30 cellular contexts compared by ENCODE assay signal in the genomic region with DNA sequence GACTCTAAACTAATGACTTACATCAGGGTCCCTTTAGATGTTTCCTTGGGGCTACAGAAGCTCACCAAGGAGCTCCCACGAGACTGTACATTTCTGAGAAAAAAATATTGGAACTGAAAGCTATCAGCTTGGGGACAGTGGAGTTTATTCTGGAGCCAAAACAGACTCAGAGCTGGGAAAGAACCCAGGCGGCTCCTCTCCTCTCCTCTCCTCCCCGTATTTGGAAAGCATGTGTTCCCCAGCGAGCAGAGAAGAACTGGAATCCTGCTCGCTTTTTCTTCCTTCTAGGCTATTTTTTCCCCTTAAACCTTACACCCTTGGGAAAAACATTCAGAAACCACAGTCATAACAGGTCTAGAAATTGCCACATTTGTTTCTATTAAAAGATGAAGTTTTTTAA. TPM values are rescaled to one million over a fixed set of nuclear protein-coding genes. Genes with fewer than 3 reads are reported as not detected.
A peak's percentile ranks its signal among the peaks of the same experiment; 100 is the strongest.
DNase-seq lines count a peak whose midpoint lies in the region; ATAC-seq, FAIRE-seq and TF ChIP-seq lines count a peak whose summit lies in the region.
"Had no signal": no experiment of that assay in that cellular context is flagged by ENCODE, and none has a peak within 500 bp of the region (broad histone marks: within the 10 kb centered on the region; RNA-seq: fewer than 3 reads in every experiment).

No MANE protein-coding gene starts in this region.

- no peak overlapping the region for H3K27ac ChIP-seq in ACC112 (ENCODE audit: low read depth, low read length)
- no peak overlapping the region for H3K27ac ChIP-seq in astrocyte (ENCODE audit: low read depth, low read length)
- H3K27ac ChIP-seq in left ventricle myocardium inferior (replicated peaks): peak overlapping the region; percentile 61
- peak overlapping the region; percentile 73 for H3K27ac ChIP-seq in stomach smooth muscle (ENCODE audit: low read length)

- ATAC-seq in stimulated activated naive CD8-positive, alpha-beta T cell treated with anti-CD3 and anti-CD28 coated beads, Interleukin-15, Interleukin-2, amounts not matched to agents 100 U/mL and 50 U/mL, for 24 hours: no peak
- ATAC-seq in HG03139 (IDR thresholded peaks at IDR 0.05; ENCODE audit: unreplicated experiment): no peak
- ATAC-seq: WTC11 had no signal

- no peaks in the 10 kb centered on the region for H3K36me3 Mint-ChIP-seq in astrocyte (ENCODE audit: low read depth, unreplicated experiment)
- H3K36me3 Mint-ChIP-seq: WTC11 had no signal

- no peaks in the 10 kb centered on the region for H3K9me3 Mint-ChIP-seq in astrocyte (ENCODE audit: unreplicated experiment)
- H3K9me3 Mint-ChIP-seq: WTC11 had no signal

- no peaks in the 10 kb centered on the region for H3K27me3 Mint-ChIP-seq in astrocyte (ENCODE audit: low read depth, unreplicated experiment)

- peak; percentile 20 for FAIRE-seq in astrocyte (lab: Jason Lieb, UNC)
- FAIRE-seq: A204.1, endothelial cell of umbilical vein, frontal cortex, GM12892, GM19239 had no signal

- H3K27me3 ChIP-seq in ACC112 (ENCODE audit: insufficient read depth, low read length) (no peaks in the 10 kb centered on the region), astrocyte (ENCODE audit: insufficient read depth, low read length) (no peaks in the 10 kb centered on the region), left ventricle myocardium inferior (ENCODE audit: low read depth) (no peaks in the 10 kb centered on the region), stomach smooth muscle (ENCODE audit: control insufficient read depth in 1 of 2, insufficient read depth in 2 of 2, low read length in 2 of 2) (peaks cover 0 to 9% of the 10 kb centered on the region in 2 donors)

- H2AFZ ChIP-seq in ACC112 (ENCODE audit: low read length, unreplicated experiment) (peak overlapping the region; percentile 38), astrocyte (ENCODE audit: low read depth, low read length) (no peak overlapping the region)

- peaks cover 26% of the 10 kb centered on the region for H3K4me1 ChIP-seq in ACC112 (ENCODE audit: control insufficient read depth, insufficient read depth, low read length, unreplicated experiment)
- peaks cover 24% of the 10 kb centered on the region for H3K4me1 ChIP-seq in astrocyte (ENCODE audit: insufficient read depth, low read length)
- H3K4me1 ChIP-seq in left ventricle myocardium inferior: peaks cover 13% of the 10 kb centered on the region
- H3K4me1 ChIP-seq in stomach smooth muscle (ENCODE audit: control insufficient read depth, insufficient read depth, low read length): peaks cover 9% of the 10 kb centered on the region

- H3K9ac ChIP-seq in astrocyte (ENCODE audit: low read length) (no peak overlapping the region), stomach smooth muscle (ENCODE audit: low read length in 2 of 2) (no peak overlapping the region)

- no peak for TF ChIP-seq CTCF in astrocyte (IDR thresholded peaks at IDR 0.05; ENCODE audit: insufficient read depth, low read depth, low read length)
- TF ChIP-seq CTCF in left ventricle myocardium inferior (IDR thresholded peaks at IDR 0.05; ENCODE audit: borderline replicate concordance): no peak

- H3K4me3 Mint-ChIP-seq in astrocyte (ENCODE audit: unreplicated experiment): no peak overlapping the region
- H3K4me3 Mint-ChIP-seq: WTC11 had no signal

- DNase-seq in astrocyte (ENCODE audit: low read depth) (no peak), left ventricle myocardium inferior (peak; percentile 16), activated gamma-delta T cell (lab: John Stamatoyannopoulos, UW) (no peak), inferior parietal cortex (ENCODE audit: extremely low spot score) (no peak)
- DNase-seq in stimulated activated naive CD8-positive, alpha-beta T cell treated with anti-CD3 and anti-CD28 coated beads, Interleukin-15, Interleukin-2, amounts not matched to agents 100 U/mL and 50 U/mL, for 24 hours: no peak
- DNase-seq: activated CD4-positive, alpha-beta T cell treated with anti-CD3 and anti-CD28 coated beads, Interleukin-2, amount 50 U/mL, for 4 hours; activated CD8-positive, alpha-beta memory T cell treated with anti-CD3 and anti-CD28 coated beads, Interleukin-2, amount 50 U/mL, for 48 hours; activated effector memory CD4-positive, alpha-beta T cell treated with Interleukin-2 at 50 U/mL for 16 hours; C1 segment of cervical spinal cord; caudate nucleus; dorsolateral prefrontal cortex; GOT3; mesendoderm; NCI-H187; NCI-H2227 treated with DMSO at 0.1 percent for 48 hours; NCI-H774; occipital lobe; T1000 had no signal

- no peaks in the 10 kb centered on the region for H4K20me1 ChIP-seq in astrocyte (ENCODE audit: insufficient read depth, low read length)

- H3K36me3 ChIP-seq in ACC112 (ENCODE audit: insufficient read depth, low read length): no peaks in the 10 kb centered on the region
- no peaks in the 10 kb centered on the region for H3K36me3 ChIP-seq in astrocyte (ENCODE audit: insufficient read depth, low read length)
- H3K36me3 ChIP-seq in left ventricle myocardium inferior: no peaks in the 10 kb centered on the region
- H3K36me3 ChIP-seq in stomach smooth muscle (ENCODE audit: control insufficient read depth in 2 of 2, insufficient read depth in 2 of 2, low read length in 2 of 2): no peaks in the 10 kb centered on the region

- intact Hi-C loops in left ventricle myocardium inferior (cut with micrococcal nuclease): no loop called here

- H3K4me2 ChIP-seq in astrocyte (ENCODE audit: low read length): no peak overlapping the region

- H3K4me1 Mint-ChIP-seq in astrocyte (ENCODE audit: low read depth, unreplicated experiment): peaks cover 29% of the 10 kb centered on the region

- H3K9me3 ChIP-seq in astrocyte (ENCODE audit: insufficient read depth, low read depth, low read length) (no peaks in the 10 kb centered on the region), left ventricle myocardium inferior (replicated peaks) (no peaks in the 10 kb centered on the region), stomach smooth muscle (ENCODE audit: control insufficient read depth in 2 of 2, low read length in 2 of 2) (no peaks in the 10 kb centered on the region)

- no peak overlapping the region for H3K4me3 ChIP-seq in ACC112 (ENCODE audit: low read depth, low read length)
- no peak overlapping the region for H3K4me3 ChIP-seq in astrocyte (ENCODE audit: insufficient read depth, low read depth, low read length)
- H3K4me3 ChIP-seq in left ventricle myocardium inferior: peak overlapping the region; percentile 25
- peak overlapping the region in 1 of 2 donors; percentile 15 for H3K4me3 ChIP-seq in stomach smooth muscle (ENCODE audit: low read length in 2 of 2)
- H3K4me3 ChIP-seq: dorsolateral prefrontal cortex had no signal

- H3K79me2 ChIP-seq in ACC112 (ENCODE audit: control insufficient read depth, insufficient read depth, low read length, unreplicated experiment): peaks cover 5% of the 10 kb centered on the region
- H3K79me2 ChIP-seq in astrocyte (ENCODE audit: insufficient read depth, low read length): peaks cover 4% of the 10 kb centered on the region

- H3K27ac Mint-ChIP-seq in astrocyte (ENCODE audit: unreplicated experiment): no peak overlapping the region
- H3K27ac Mint-ChIP-seq: WTC11 had no signal

RNA-seq across cellular contexts. Expression of a gene that starts 4.3 kb away (rescaled TPM):
- total RNA-seq in astrocyte (15.0 and 19.4 TPM in 2 replicates), left ventricle myocardium inferior (13.8 TPM)

RNA-seq across cellular contexts. Expression of a gene that starts 45.2 kb away (rescaled TPM):
- 0.14 and 0.19 TPM in 2 replicates for total RNA-seq in astrocyte
- not detected for total RNA-seq in left ventricle myocardium inferior
- total RNA-seq: frontal cortex, kidney epithelial cell, LHCN-M2, occipital lobe, right cardiac atrium, WTC11 had no signal

Comparison
In these comparisons a context has a peak if more than half of its experiments do, and no peak if none do; other contexts are left out.
1. H3K27ac ChIP-seq: peak in left ventricle myocardium inferior (single experiment) and stomach smooth muscle (single experiment); none in ACC112 (single experiment) and astrocyte (single experiment).